In the genomic region with DNA sequence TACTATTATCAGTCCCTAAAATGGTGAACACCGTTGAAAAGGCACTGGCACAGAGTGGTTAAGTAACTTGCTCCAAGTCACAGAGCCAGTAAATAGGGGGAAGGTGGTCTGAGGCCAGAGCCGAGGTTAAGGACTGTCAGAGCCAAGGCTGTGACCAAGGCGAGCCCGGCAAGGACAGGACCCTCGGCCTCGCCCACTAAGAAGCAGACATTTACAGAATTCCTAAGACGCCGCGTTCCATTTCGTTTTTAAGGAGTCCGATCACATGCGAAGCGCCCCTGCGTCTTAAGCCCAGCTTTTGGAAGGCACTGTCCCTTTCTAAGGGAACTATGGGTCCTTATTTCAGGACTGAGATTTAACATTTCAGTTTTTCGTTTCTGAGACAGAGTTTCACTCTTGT, we compare ENCODE assay signal across 8 cellular contexts. TPM values are rescaled to one million over a fixed set of nuclear protein-coding genes. Genes with fewer than 3 reads are reported as not detected.
DNase-seq lines count a peak whose midpoint lies in the region; ATAC-seq, FAIRE-seq and TF ChIP-seq lines count a peak whose summit lies in the region.

No MANE protein-coding gene starts in this region.

- H3K27ac Mint-ChIP-seq in activated CD4-positive, alpha-beta memory T cell treated with anti-CD3 and anti-CD28 coated beads for 36 hours = peak overlapping the region; percentile 90
- H3K27ac Mint-ChIP-seq in stimulated activated effector memory CD8-positive, alpha-beta T cell treated with anti-CD3 and anti-CD28 coated beads, Interleukin-12 subunit alpha, Interleukin-12 subunit beta, amount 100 ng/mL, for 72 hours = peak overlapping the region; percentile 86

- H3K9me3 ChIP-seq in HEK293 (ENCODE audit: control insufficient read depth, insufficient read depth, low read depth, low read length) (no peaks in the 10 kb centered on the region), iPS DF 6.9 (ENCODE audit: control insufficient read depth, insufficient read depth, low read length) (no peaks in the 10 kb centered on the region)

- peaks cover 0 to 17% of the 10 kb centered on the region in 2 experiments; a peak in 2 of 3 replicates for H3K36me3 ChIP-seq in HEK293 (ENCODE audit: control insufficient read depth in 2 of 2, insufficient read depth in 1 of 2, low read length in 2 of 2)
- no peaks in the 10 kb centered on the region; the same call in 1 of the 2 replicates for H3K36me3 ChIP-seq in iPS DF 6.9 (ENCODE audit: control insufficient read depth, insufficient read depth, low read length)

- H3K4me3 ChIP-seq in HEK293 (ENCODE audit: low read depth, low read length) = peak overlapping the region; percentile 66
- peak overlapping the region; percentile 99 for H3K4me3 ChIP-seq in iPS DF 6.9 (ENCODE audit: low read length)

- peaks cover 17% of the 10 kb centered on the region for H3K36me3 Mint-ChIP-seq in activated CD4-positive, alpha-beta memory T cell treated with anti-CD3 and anti-CD28 coated beads for 36 hours
- peaks cover 50% of the 10 kb centered on the region for H3K36me3 Mint-ChIP-seq in stimulated activated effector memory CD8-positive, alpha-beta T cell treated with anti-CD3 and anti-CD28 coated beads, Interleukin-12 subunit alpha, Interleukin-12 subunit beta, amount 100 ng/mL, for 72 hours

- no peak for ATAC-seq in stimulated activated effector memory CD8-positive, alpha-beta T cell treated with anti-CD3 and anti-CD28 coated beads, Interleukin-12 subunit alpha, Interleukin-12 subunit beta, amount 100 ng/mL, for 72 hours

- CTCF ChIA-PET in HEK293 (lab: Yijun Ruan, JAX) = interaction anchor here (0.5 to 1.2 kb wide), 2 partner anchors 14 to 23 kb away, joined by 3 to 5 read pairs; no protein-coding TSS in a partner anchor
- CTCF ChIA-PET in activated CD4-positive, alpha-beta memory T cell treated with anti-CD3 and anti-CD28 coated beads for 36 hours (lab: Charles Lee) = interaction anchor here (1.2 to 2.9 kb wide), 5 partner anchors 21 to 771 kb away, joined by 3 to 14 read pairs (median 5); a partner anchor contains a TSS

- no peaks in the 10 kb centered on the region for H3K27me3 ChIP-seq in iPS DF 6.9 (ENCODE audit: control insufficient read depth, insufficient read depth, low read length)

- FAIRE-seq in H54 (lab: Jason Lieb, UNC) = no peak

- TF ChIP-seq CTCF in HEK293 (tag by site-specific recombination; IDR thresholded peaks at IDR 0.05) = no peak

- no peak overlapping the region; the same call in 1 of the 2 replicates for H3K27ac ChIP-seq in HEK293 (ENCODE audit: extremely low read depth, low read depth, low read length)
- H3K27ac ChIP-seq in iPS DF 6.9 (ENCODE audit: low read length) = no peak overlapping the region

- H3K4me3 Mint-ChIP-seq in activated CD4-positive, alpha-beta memory T cell treated with anti-CD3 and anti-CD28 coated beads for 36 hours = peak overlapping the region; percentile 88
- peak overlapping the region; percentile 82 for H3K4me3 Mint-ChIP-seq in stimulated activated effector memory CD8-positive, alpha-beta T cell treated with anti-CD3 and anti-CD28 coated beads, Interleukin-12 subunit alpha, Interleukin-12 subunit beta, amount 100 ng/mL, for 72 hours

- H3K4me1 ChIP-seq in HEK293 (ENCODE audit: control insufficient read depth, insufficient read depth, low read length) = peaks cover 9% of the 10 kb centered on the region
- peaks cover 2% of the 10 kb centered on the region; the same call in 1 of the 2 replicates for H3K4me1 ChIP-seq in iPS DF 6.9 (ENCODE audit: control insufficient read depth, insufficient read depth, low read length)

- peaks cover 39% of the 10 kb centered on the region for H3K4me1 Mint-ChIP-seq in activated CD4-positive, alpha-beta memory T cell treated with anti-CD3 and anti-CD28 coated beads for 36 hours (ENCODE audit: low read depth)
- peaks cover 36% of the 10 kb centered on the region for H3K4me1 Mint-ChIP-seq in stimulated activated effector memory CD8-positive, alpha-beta T cell treated with anti-CD3 and anti-CD28 coated beads, Interleukin-12 subunit alpha, Interleukin-12 subunit beta, amount 100 ng/mL, for 72 hours

- WGBS in iPS DF 6.9 (ENCODE audit: insufficient coverage, insufficient read length) = no CpG with 5 or more reads among the region's 15 CpGs

- no peaks in the 10 kb centered on the region for H3K9me3 Mint-ChIP-seq in activated CD4-positive, alpha-beta memory T cell treated with anti-CD3 and anti-CD28 coated beads for 36 hours
- no peaks in the 10 kb centered on the region for H3K9me3 Mint-ChIP-seq in stimulated activated effector memory CD8-positive, alpha-beta T cell treated with anti-CD3 and anti-CD28 coated beads, Interleukin-12 subunit alpha, Interleukin-12 subunit beta, amount 100 ng/mL, for 72 hours

- no peak for TF ChIP-seq POLR2A in H54 (IDR thresholded peaks at IDR 0.05; ENCODE audit: low read depth, low read length)

- H3K27me3 Mint-ChIP-seq in activated CD4-positive, alpha-beta memory T cell treated with anti-CD3 and anti-CD28 coated beads for 36 hours = no peaks in the 10 kb centered on the region

- intact Hi-C loops in activated CD4-positive, alpha-beta memory T cell treated with anti-CD3 and anti-CD28 coated beads for 36 hours (cut with micrococcal nuclease) = loop anchor here (5.0 kb wide), 3 partner anchors 129 to 941 kb away; a partner anchor contains a TSS

- POLR2A ChIA-PET in HEK293 (lab: Yijun Ruan, JAX) = interaction anchor here (1.0 kb wide), 1 partner anchor 20 kb away, joined by 3 read pairs; no protein-coding TSS in a partner anchor
- POLR2A ChIA-PET in activated CD4-positive, alpha-beta memory T cell treated with anti-CD3 and anti-CD28 coated beads for 36 hours (lab: Charles Lee) = interaction anchor here (0.5 to 2.5 kb wide), 4 partner anchors 20 to 533 kb away, joined by 3 to 19 read pairs (median 4); a partner anchor contains a TSS

- DNase-seq in activated CD4-positive, alpha-beta memory T cell treated with anti-CD3 and anti-CD28 coated beads for 36 hours = no peak
- DNase-seq in iPS DF 6.9 (ENCODE audit: low read depth, low spot score) (no peak), H54 (ENCODE audit: insufficient read length, low spot score) (no peak), NCI-H1417 treated with DMSO at 0.1 percent for 48 hours (lab: John Stamatoyannopoulos, UW) (no peak), HCEC 1CT (no peak), amygdala (lab: John Stamatoyannopoulos, UW) (no peak)
- peak in 1 of 2 donors; percentile 59 for DNase-seq in stimulated activated effector memory CD8-positive, alpha-beta T cell treated with anti-CD3 and anti-CD28 coated beads, Interleukin-12 subunit alpha, Interleukin-12 subunit beta, amount 100 ng/mL, for 72 hours (ENCODE audit: low spot score in 2 of 2)

TF ChIP-seq in HEK293, 187 proteins besides CTCF, POLR2A, EP300 and RAD21:
- TF ChIP-seq ZNF626 (tag by site-specific recombination; IDR thresholded peaks at IDR 0.05) (no peak), PRDM1 (tag by site-specific recombination; IDR thresholded peaks at IDR 0.05) (0 out of 2 replicates have a peak, but pooled peaks have one; percentile 15)

RNA-seq across cellular contexts. Expression of a gene that starts 1.0 kb away (rescaled TPM):
- total RNA-seq in activated CD4-positive, alpha-beta memory T cell treated with anti-CD3 and anti-CD28 coated beads for 36 hours = 100 to 1,000 TPM; 176 to 181 TPM
